In the genomic region with DNA sequence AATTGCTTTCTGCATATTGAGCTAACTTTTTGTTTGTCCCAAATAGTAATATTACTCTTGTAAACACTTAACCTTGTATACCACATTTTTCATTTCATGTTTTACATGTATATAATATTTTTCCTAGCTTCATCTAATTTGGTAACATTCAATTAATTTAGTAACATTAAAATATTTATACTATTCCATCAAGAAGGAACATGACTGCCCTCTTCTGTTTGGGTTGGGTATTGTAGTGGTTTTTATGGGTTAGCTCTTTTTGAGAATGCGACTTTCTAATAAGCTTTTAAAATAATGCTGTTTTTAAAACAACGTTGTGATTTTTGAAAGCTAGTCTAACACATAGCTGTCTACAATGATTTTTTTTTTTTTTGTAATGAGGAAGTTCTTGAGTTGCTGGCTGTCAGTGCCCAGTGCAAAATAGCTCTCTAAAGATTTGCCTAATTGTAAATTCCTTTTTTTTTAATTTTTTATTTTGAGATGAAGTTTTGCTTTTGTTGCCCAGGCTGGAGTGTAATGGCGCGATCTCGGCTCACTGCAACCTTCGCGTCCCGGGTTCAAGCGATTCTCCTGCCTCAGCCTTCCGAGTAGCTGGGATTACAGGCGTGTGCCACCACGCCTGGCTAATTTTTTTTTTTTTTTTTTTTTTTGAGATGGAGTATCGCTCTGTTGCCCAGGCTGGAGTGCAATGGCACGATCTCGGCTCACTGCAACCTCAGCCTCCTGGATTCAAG, we compare ENCODE assay signal across 8 cellular contexts. TPM values are rescaled to one million over a fixed set of nuclear protein-coding genes. Genes with fewer than 3 reads are reported as not detected.
DNase-seq lines count a peak whose midpoint lies in the region; ATAC-seq, FAIRE-seq and TF ChIP-seq lines count a peak whose summit lies in the region.
"Not testable (repeated sequence)": the region's sequence is repeated elsewhere in the genome, so short reads cannot be mapped to it uniquely, and the experiment has no call there.

No MANE protein-coding gene starts in this region.

- TF ChIP-seq POLR2A in HepG2 (IDR thresholded peaks at IDR 0.05; ENCODE audit: insufficient read depth in 1 of 2, low read depth in 2 of 2, low read length in 2 of 2) = not testable (repeated sequence)

- H3K36me3 Mint-ChIP-seq in CD14-positive monocyte (peaks cover 46 to 63% of the 10 kb centered on the region in 2 donors), endodermal cell (ENCODE audit: low read depth) (peaks cover 41% of the 10 kb centered on the region)
- peaks cover 92% of the 10 kb centered on the region for H3K36me3 Mint-ChIP-seq in activated T-cell treated with anti-CD3 and anti-CD28 coated beads, Interleukin-2, amount 50 U/mL, for 24 hours (ENCODE audit: low read depth)

- not testable (repeated sequence) for H3K4me3 Mint-ChIP-seq in CD14-positive monocyte; activated T-cell treated with anti-CD3 and anti-CD28 coated beads, Interleukin-2, amount 50 U/mL, for 24 hours; endodermal cell

- not testable (repeated sequence) for H3K27me3 Mint-ChIP-seq in CD14-positive monocyte (ENCODE audit: low read depth in 3 of 3); activated T-cell treated with anti-CD3 and anti-CD28 coated beads, Interleukin-2, amount 50 U/mL, for 24 hours; endodermal cell (ENCODE audit: insufficient read depth)

- H3K79me2 ChIP-seq in HepG2 (ENCODE audit: insufficient read depth, low read length) = peaks cover 95% of the 10 kb centered on the region

- TF ChIP-seq RAD21 in HepG2 (CRISPR knock-in tag; IDR thresholded peaks at IDR 0.05) = peak; percentile 61; the same call in 1 of the 2 replicates

- FAIRE-seq in RCC 7860 (lab: Jason Lieb, UNC) = peak; percentile 86
- FAIRE-seq in HepG2 (lab: Jason Lieb, UNC); small intestine (lab: Jason Lieb, UNC): not testable (repeated sequence)

- H3K9me3 Mint-ChIP-seq in CD14-positive monocyte; activated T-cell treated with anti-CD3 and anti-CD28 coated beads, Interleukin-2, amount 50 U/mL, for 24 hours; endodermal cell: not testable (repeated sequence)

- peak; percentile 86 for TF ChIP-seq CTCF in CD14-positive monocyte (IDR thresholded peaks at IDR 0.05)
- TF ChIP-seq CTCF in endodermal cell (conservative IDR thresholded peaks at IDR 0.05) = peak; percentile 92
- TF ChIP-seq CTCF in HepG2 (CRISPR knock-in tag; IDR thresholded peaks at IDR 0.05) = peak; percentile 48

- POLR2A ChIA-PET in HepG2 (lab: Yijun Ruan, JAX) = interaction anchor here (0.8 to 2.1 kb wide), 9 partner anchors 16 to 99 kb away, joined by 3 to 23 read pairs (median 7); no protein-coding TSS in a partner anchor

- not testable (repeated sequence) for H3K9ac ChIP-seq in endodermal cell (ENCODE audit: extremely low read depth, low read length, poor library complexity, severe bottlenecking); HepG2 (ENCODE audit: insufficient read depth, low read depth, low read length)

- not testable (repeated sequence) for H3K4me3 ChIP-seq in endodermal cell (ENCODE audit: low read length); HepG2 (replicated peaks in 1 of 3; ENCODE audit: insufficient read depth in 1 of 3, low read depth in 2 of 3, low read length in 3 of 3); small intestine (ENCODE audit: low read depth in 1 of 2, low read length in 2 of 2)

- not testable (repeated sequence) for DNase-seq in CD14-positive monocyte (ENCODE audit: low spot score); activated T-cell treated with anti-CD3 and anti-CD28 coated beads, Interleukin-2, amount 50 U/mL, for 24 hours; endodermal cell
- DNase-seq in H4 (ENCODE audit: low spot score) (peak; percentile 25), NCI-H1930 (lab: John Stamatoyannopoulos, UW) (peak; percentile 35 to 63), RCC 7860 (ENCODE audit: low spot score) (peak; percentile 46), HepG2 (ENCODE audit: low spot score) (peak; percentile 50), small intestine (peak; percentile 57)

- CTCF ChIA-PET in HepG2 (lab: Yijun Ruan, JAX; ENCODE audit: low intra/inter-chr PET ratio, low total read pairs) = interaction anchor here (1.3 to 5.4 kb wide), 3 partner anchors 23 to 101 kb away, joined by 7 to 48 read pairs (median 11); no protein-coding TSS in a partner anchor

- not testable (repeated sequence) for H3K9me3 ChIP-seq in endodermal cell (ENCODE audit: control insufficient read depth, low read length); HepG2 (ENCODE audit: low read length); small intestine (ENCODE audit: control insufficient read depth, low read depth)

- in situ Hi-C loops in HepG2 (cut with HindIII; ENCODE audit: extremely low pct_ligation_motif_present, low pct_unique_long_range_greater_than_20kb) = not testable (repeated sequence)

- H2AFZ ChIP-seq in HepG2 (ENCODE audit: low read length) = not testable (repeated sequence)

- TF ChIP-seq EP300 in HepG2 (IDR thresholded peaks at IDR 0.05; ENCODE audit: low read depth in 2 of 2, low read length in 2 of 2); HepG2 (CRISPR knock-in tag; IDR thresholded peaks at IDR 0.05; ENCODE audit: borderline replicate concordance): not testable (repeated sequence)

- H3K36me3 ChIP-seq in endodermal cell (ENCODE audit: control insufficient read depth, insufficient read depth, low read length) (peaks cover 67% of the 10 kb centered on the region), HepG2 (replicated peaks in 1 of 2; ENCODE audit: control insufficient read depth in 1 of 2, insufficient read depth in 2 of 2, low read length in 2 of 2) (peaks cover 21 to 57% of the 10 kb centered on the region in 2 experiments), small intestine (ENCODE audit: control insufficient read depth in 2 of 2, insufficient read depth in 2 of 2, low read length in 2 of 2) (peaks cover 11 to 17% of the 10 kb centered on the region in 2 donors)

- H3K4me2 ChIP-seq in HepG2 (ENCODE audit: low read depth, low read length) = not testable (repeated sequence)

- H3K27ac Mint-ChIP-seq in CD14-positive monocyte, endodermal cell: not testable (repeated sequence)
- H3K27ac Mint-ChIP-seq in activated T-cell treated with anti-CD3 and anti-CD28 coated beads, Interleukin-2, amount 50 U/mL, for 24 hours = peak overlapping the region; percentile 82

- intact Hi-C loops in CD14-positive monocyte (cut with micrococcal nuclease) = loop anchor here (10.0 kb wide), 2 partner anchors 176 to 196 kb away; no protein-coding TSS in a partner anchor
- intact Hi-C loops in HepG2 (cut with micrococcal nuclease; ENCODE audit: unreplicated experiment) = loop anchor here (1.0 kb wide), 1 partner anchor 101 kb away; no protein-coding TSS in a partner anchor

- H3K27ac ChIP-seq in endodermal cell (ENCODE audit: low read depth, low read length); HepG2 (ENCODE audit: extremely low read length, insufficient read depth, low read length); small intestine (ENCODE audit: low read depth in 1 of 2, low read length in 1 of 2): not testable (repeated sequence)

- BruUV-seq in HepG2 (replicated peaks; lab: Mats Ljungman, UMichigan) = not testable (repeated sequence)

- not testable (repeated sequence) for ATAC-seq in HepG2

- peaks cover 48% of the 10 kb centered on the region for H3K4me1 Mint-ChIP-seq in CD14-positive monocyte
- H3K4me1 Mint-ChIP-seq in activated T-cell treated with anti-CD3 and anti-CD28 coated beads, Interleukin-2, amount 50 U/mL, for 24 hours (ENCODE audit: low read depth) = peaks cover 67% of the 10 kb centered on the region
- not testable (repeated sequence) for H3K4me1 Mint-ChIP-seq in endodermal cell

- H3K4me1 ChIP-seq in endodermal cell (ENCODE audit: control insufficient read depth, insufficient read depth, low read length); small intestine (ENCODE audit: control insufficient read depth in 2 of 2, insufficient read depth in 1 of 2, low read depth in 1 of 2, low read length in 1 of 2): not testable (repeated sequence)
- peaks cover 63% of the 10 kb centered on the region for H3K4me1 ChIP-seq in HepG2 (ENCODE audit: insufficient read depth, low read length)

- not testable (repeated sequence) for H3K27me3 ChIP-seq in endodermal cell (ENCODE audit: control insufficient read depth, insufficient read depth, low read length, poor library complexity, severe bottlenecking); HepG2 (ENCODE audit: control insufficient read depth in 1 of 2, insufficient read depth in 2 of 2, low read length in 2 of 2); small intestine (ENCODE audit: control insufficient read depth in 2 of 2, insufficient read depth in 2 of 2, low read length in 2 of 2)

- 43 to 97% methylated on average over 1 to 13 of the region's 15 CpGs for WGBS in endodermal cell (ENCODE audit: insufficient coverage in 1 of 2, insufficient read length in 1 of 2), 2 experiments
- WGBS in HepG2 (ENCODE audit: low lambda C conversion rate) = 94% methylated on average over 15 of the region's 15 CpGs
- WGBS in small intestine, 3 donors = 79 to 87% (median 86%) methylated on average over 15 of the region's 15 CpGs

- H4K20me1 ChIP-seq in HepG2 (ENCODE audit: insufficient read depth, low read length) = peaks cover 57% of the 10 kb centered on the region

RNA-seq across cellular contexts. Expression of gene SUB1, which starts 4.9 kb away (rescaled TPM):
- polyA plus RNA-seq in CD14-positive monocyte (100 to 1,000 TPM; 399 to 454 TPM), HepG2 (2011; rRNA removed) (113 and 182 TPM in 2 replicates), small intestine (100 to 1,000 TPM; 113 to 180 (median 169) TPM)
- 536 and 602 TPM in 2 replicates for total RNA-seq in H4 (2014; rRNA removed; shearing (Covaris generic))
- total RNA-seq in endodermal cell (100 to 1,000 TPM; 230 to 288 TPM), HepG2 (2016; rRNA removed; fragmentation: Illumina TruSeq; extraction: Trizol) (693 and 1,107 TPM in 2 replicates)
- 195 TPM for polyA plus RNA-seq in endodermal cell (2013, experiment 1 of 2)
- polyA plus RNA-seq in endodermal cell (2013, experiment 2 of 2) = 208 TPM
- total RNA-seq in HepG2 (2016; cell fraction: cytosol; rRNA removed; fragmentation: Illumina TruSeq; extraction: Trizol; ENCODE audit: low read depth) = 104 and 117 TPM in 2 replicates
- total RNA-seq in HepG2 (2016; cell fraction: insoluble cytoplasmic fraction; rRNA removed; fragmentation: Illumina TruSeq; extraction: Trizol) = 685 and 1,185 TPM in 2 replicates
- total RNA-seq in HepG2 (2016; cell fraction: membrane; rRNA removed; fragmentation: Illumina TruSeq; extraction: Trizol) = 142 and 153 TPM in 2 replicates
- total RNA-seq in HepG2 (2016; cell fraction: nucleus; rRNA removed; fragmentation: Illumina TruSeq; extraction: Trizol) = 256 and 257 TPM in 2 replicates
- 33.5 and 65.0 TPM in 2 replicates for polyA plus RNA-seq in HepG2 (2011; cell fraction: cytosol; rRNA removed)
- polyA plus RNA-seq in HepG2 (2011; cell fraction: nucleus; rRNA removed) = 30.4 and 38.9 TPM in 2 replicates
- 190 and 260 TPM in 2 replicates for polyA plus RNA-seq in HepG2 (2012)
- 120 and 131 TPM in 2 replicates for polyA plus RNA-seq in HepG2 (2016; cell fraction: cytosol; fragmentation: Illumina TruSeq; extraction: Trizol; ENCODE audit: low read depth)
- polyA plus RNA-seq in HepG2 (2016; cell fraction: insoluble cytoplasmic fraction; fragmentation: Illumina TruSeq; extraction: Trizol; ENCODE audit: low read depth) = 1,199 and 1,366 TPM in 2 replicates
- polyA plus RNA-seq in HepG2 (2016; cell fraction: membrane; fragmentation: Illumina TruSeq; extraction: Trizol; ENCODE audit: low read depth) = 144 and 151 TPM in 2 replicates
- 446 and 467 TPM in 2 replicates for polyA plus RNA-seq in HepG2 (2016; cell fraction: nucleus; fragmentation: Illumina TruSeq; extraction: Trizol; ENCODE audit: insufficient read depth, low read depth)
- polyA minus RNA-seq in HepG2 (2011; rRNA and poly(A)+ RNA removed; ENCODE audit: low replicate concordance) = 24.7 and 28.7 TPM in 2 replicates
- polyA minus RNA-seq in HepG2 (2011; cell fraction: cytosol; rRNA and poly(A)+ RNA removed) = 45.4 and 50.6 TPM in 2 replicates
- polyA minus RNA-seq in HepG2 (2011; cell fraction: nucleus; rRNA and poly(A)+ RNA removed) = 145 and 207 TPM in 2 replicates
